ENCODE assay signal across 8 cellular contexts in the genomic region with DNA sequence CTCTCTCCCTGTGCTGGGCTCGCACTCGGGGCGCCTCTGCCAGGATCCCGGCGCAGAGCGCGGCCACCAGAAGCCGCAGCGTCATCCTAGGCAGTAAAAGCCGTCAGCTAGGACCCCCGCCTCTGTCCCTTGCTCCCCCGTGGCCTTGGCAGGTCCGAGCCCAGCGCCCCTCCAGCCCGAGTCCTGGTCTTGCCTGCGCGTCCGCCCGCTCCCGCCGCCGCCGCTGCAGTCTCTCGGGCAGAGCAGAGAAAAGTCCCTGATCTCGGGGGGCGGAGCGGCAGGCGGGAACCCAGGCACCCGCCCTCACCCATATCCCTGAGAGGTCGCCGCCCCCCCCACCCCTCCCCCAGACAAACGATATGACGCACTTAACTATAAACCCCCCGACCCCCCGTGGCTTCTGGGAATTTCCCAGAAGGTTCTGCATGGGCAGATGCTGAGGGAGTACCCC. TPM values are rescaled to one million over a fixed set of nuclear protein-coding genes. Genes with fewer than 3 reads are reported as not detected.
DNase-seq lines count a peak whose midpoint lies in the region; ATAC-seq and TF ChIP-seq lines count a peak whose summit lies in the region.

TSS of gene COL7A1 (minus strand) at position 255 of the 451 bp plus-strand sequence. CDS start at position 85, 170 bp downstream.

- H3K27me3 Mint-ChIP-seq in Calu3 (ENCODE audit: unreplicated experiment), result peaks cover 12% of the 10 kb centered on the region
- peaks cover 16% of the 10 kb centered on the region for H3K27me3 Mint-ChIP-seq in glutamatergic neuron (ENCODE audit: unreplicated experiment)
- peaks cover 11% of the 10 kb centered on the region for H3K27me3 Mint-ChIP-seq in progenitor cell of endocrine pancreas

- H3K4me3 Mint-ChIP-seq in Calu3 (ENCODE audit: low read depth, unreplicated experiment) (peak within 1 kb of the TSS; percentile 67), glutamatergic neuron (ENCODE audit: unreplicated experiment) (no peak within 1 kb of the TSS), progenitor cell of endocrine pancreas (ENCODE audit: low read depth) (no peak within 1 kb of the TSS)

- DNase-seq in Calu3 (peak; percentile 29), glutamatergic neuron (no peak), progenitor cell of endocrine pancreas (ENCODE audit: low spot score, unreplicated experiment) (no peak), COR-L47 (lab: John Stamatoyannopoulos, UW) (no peak), NCI-H1092 treated with DMSO at 0.1 percent for 48 hours (lab: John Stamatoyannopoulos, UW) (no peak)

- H3K27ac Mint-ChIP-seq in Calu3 (ENCODE audit: unreplicated experiment), result peak within 1 kb of the TSS; percentile 82
- H3K27ac Mint-ChIP-seq in glutamatergic neuron (ENCODE audit: unreplicated experiment), result no peak within 1 kb of the TSS
- H3K27ac Mint-ChIP-seq in progenitor cell of endocrine pancreas, result no peak within 1 kb of the TSS

- intact Hi-C loops in Calu3 (cut with micrococcal nuclease; ENCODE audit: unreplicated experiment), result loop anchor here (5.0 kb wide), 1 partner anchor 33 kb away; the partner anchor contains the start of gene UCN2

- ATAC-seq in HG02571 (IDR thresholded peaks at IDR 0.05; ENCODE audit: unreplicated experiment), result no peak
- ATAC-seq in GM19351 (IDR thresholded peaks at IDR 0.05; ENCODE audit: unreplicated experiment), result no peak

- BruUV-seq in Calu3 (replicated peaks; lab: Mats Ljungman, UMichigan), result no TSS peak

- H3K4me3 ChIP-seq in WI38 (ENCODE audit: low read depth, low read length), result peak within 1 kb of the TSS; percentile 59

- CTCF ChIA-PET in Calu3 (lab: Charles Lee), result interaction anchor here (0.5 kb wide), 1 partner anchor 90 kb away, joined by 6 read pairs; no protein-coding TSS in a partner anchor

- H3K36me3 Mint-ChIP-seq in Calu3 (ENCODE audit: insufficient read depth, unreplicated experiment), result peaks cover 33% of the 10 kb centered on the region
- H3K36me3 Mint-ChIP-seq in glutamatergic neuron (ENCODE audit: unreplicated experiment), result peaks cover 5% of the 10 kb centered on the region
- H3K36me3 Mint-ChIP-seq in progenitor cell of endocrine pancreas (ENCODE audit: insufficient read depth), result peaks cover 4% of the 10 kb centered on the region

- H3K4me1 Mint-ChIP-seq in Calu3 (ENCODE audit: low read depth, unreplicated experiment) (peaks cover 13% of the 10 kb centered on the region), glutamatergic neuron (ENCODE audit: low read depth, unreplicated experiment) (peaks cover 12% of the 10 kb centered on the region), progenitor cell of endocrine pancreas (ENCODE audit: low read depth) (no peaks in the 10 kb centered on the region)

- H3K9me3 Mint-ChIP-seq in Calu3 (ENCODE audit: low read depth, unreplicated experiment), result no peaks in the 10 kb centered on the region
- peaks cover 10% of the 10 kb centered on the region for H3K9me3 Mint-ChIP-seq in glutamatergic neuron (ENCODE audit: unreplicated experiment)
- no peaks in the 10 kb centered on the region for H3K9me3 Mint-ChIP-seq in progenitor cell of endocrine pancreas (ENCODE audit: low read depth)

- TF ChIP-seq CTCF in Calu3 (IDR thresholded peaks at IDR 0.05; ENCODE audit: unreplicated experiment) (no peak), WI38 (IDR thresholded peaks at IDR 0.05; ENCODE audit: low read depth, low read length) (no peak), glutamatergic neuron (IDR thresholded peaks at IDR 0.05; ENCODE audit: partially characterized antibody, unreplicated experiment) (no peak), progenitor cell of endocrine pancreas (IDR thresholded peaks at IDR 0.05; ENCODE audit: unreplicated experiment) (no peak)

RNA-seq across cellular contexts. Expression of gene COL7A1, which starts in this region (rescaled TPM):
- total RNA-seq in Calu3 (2022), result 8.6 and 13.9 TPM in 2 replicates
- total RNA-seq in glutamatergic neuron (ENCODE audit: unreplicated experiment), result 62.0 TPM
- 31.5 and 38.4 TPM in 2 replicates for total RNA-seq in progenitor cell of endocrine pancreas
